18 cellular contexts compared by ENCODE assay signal in genomic region chr10:13815766-13816165, GRCh38.
DNase-seq lines count a peak whose midpoint lies in the region; ATAC-seq, FAIRE-seq and TF ChIP-seq lines count a peak whose summit lies in the region.
"Had no signal": no experiment of that assay in that cellular context is flagged by ENCODE, and none has a peak within 500 bp of the region (broad histone marks: within the 10 kb centered on the region; RNA-seq: fewer than 3 reads in every experiment).

No MANE protein-coding gene starts in this region.

- in situ Hi-C loops in astrocyte of the cerebellum (cut with HindIII; ENCODE audit: low sequenced_read_pairs) = no loop called here

- ATAC-seq in GM18909 (IDR thresholded peaks at IDR 0.05; ENCODE audit: poor library complexity, unreplicated experiment) = no peak
- ATAC-seq: WTC11 had no signal

- H3K4me3 ChIP-seq in astrocyte of the cerebellum (ENCODE audit: low read depth, low read length) (no peak overlapping the region), foreskin fibroblast (ENCODE audit: low read depth in 1 of 2, low read length in 2 of 2) (no peak overlapping the region)
- H3K4me3 ChIP-seq: dorsolateral prefrontal cortex, HAP-1, sigmoid colon had no signal

- DNase-seq in HTR-8/SVneo (ENCODE audit: insufficient read length, low spot score) (peak; percentile 22), astrocyte of the cerebellum (ENCODE audit: low read depth) (peak; percentile 27), foreskin fibroblast (peak; percentile 41 to 58), COLO829 (ENCODE audit: low spot score) (no peak), DMS79 (lab: John Stamatoyannopoulos, UW) (no peak)
- no peak for DNase-seq in stimulated activated CD8-positive, alpha-beta memory T cell treated with anti-CD3 and anti-CD28 coated beads, Interleukin-4, amount 100 ng/mL, for 48 hours
- DNase-seq: activated CD8-positive, alpha-beta memory T cell treated with anti-CD3 and anti-CD28 coated beads, Interleukin-2, amount 50 U/mL, for 4 hours; activated naive CD8-positive, alpha-beta T cell treated with anti-CD3 and anti-CD28 coated beads, Interleukin-2, amount 10 ng/mL, durations not matched to agents 7 days and 5 days; Caco-2; dorsolateral prefrontal cortex; glutamatergic neuron; NCI-H2171 treated with DMSO at 0.1 percent for 48 hours; sigmoid colon; stimulated activated CD4-positive, alpha-beta T cell treated with anti-CD3 and anti-CD28 coated beads, Interleukin-4, amount 100 ng/mL, for 4 hours; stimulated activated naive CD4-positive, alpha-beta T cell had no signal

- TF ChIP-seq CTCF in astrocyte of the cerebellum (IDR thresholded peaks at IDR 0.05; ENCODE audit: low read depth, low read length, missing control alignments) (no peak), foreskin fibroblast (IDR thresholded peaks at IDR 0.05; ENCODE audit: low read depth, low read length) (no peak)

- FAIRE-seq in HTR-8/SVneo (lab: Jason Lieb, UNC) = no peak

Comparison
In these comparisons a context has a peak if more than half of its experiments do, and no peak if none do; other contexts are left out.
1. DNase-seq: peak in HTR-8/SVneo (single experiment), astrocyte of the cerebellum (single experiment) and foreskin fibroblast (2 of 2); none in stimulated activated CD8-positive, alpha-beta memory T cell treated with anti-CD3 and anti-CD28 coated beads, Interleukin-4, amount 100 ng/mL, for 48 hours (single experiment), COLO829 (single experiment) and DMS79 (single experiment).